9 cellular contexts compared by ENCODE assay signal in the genomic region with DNA sequence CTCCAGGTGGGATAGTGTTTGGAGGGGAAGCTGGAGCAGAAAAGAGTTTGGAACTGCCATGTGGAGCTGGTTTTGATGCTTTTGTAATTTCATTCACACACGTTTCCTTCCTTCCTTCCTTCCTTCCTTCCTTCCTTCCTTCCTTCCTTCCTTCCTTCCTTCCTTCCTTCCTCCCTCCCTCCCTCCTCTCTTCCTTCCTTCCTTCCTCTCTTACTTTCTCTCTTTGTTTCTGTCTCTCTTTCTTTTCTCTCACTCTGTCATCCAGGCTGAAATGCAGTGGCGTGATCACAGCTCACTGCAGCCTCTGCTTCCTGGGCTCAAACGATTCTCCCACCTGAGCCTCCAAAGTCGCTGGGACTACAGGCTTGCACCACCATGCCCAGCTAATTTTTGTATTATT.
"Had no signal": no experiment of that assay in that cellular context is flagged by ENCODE, and none has a peak within 500 bp of the region (broad histone marks: within the 10 kb centered on the region; RNA-seq: fewer than 3 reads in every experiment).

No MANE protein-coding gene starts in this region.

- ATAC-seq: GM23338, HCT116, HepG2 had no signal

- H3K36me3 ChIP-seq: HAP-1 had no signal

- H3K27ac ChIP-seq: HL-60, KMS-11 had no signal

- H3K9me3 ChIP-seq: HAP-1 had no signal

- H3K4me3 ChIP-seq: GM23338, HAP-1 had no signal

- H3K4me1 Mint-ChIP-seq: GM23338, IgD-negative memory B cell had no signal

- H3K9me3 Mint-ChIP-seq: GM23338 had no signal

- H3K4me1 ChIP-seq: HAP-1 had no signal

- DNase-seq: H7, KBM-7 had no signal

- H3K9ac ChIP-seq: KMS-11 had no signal

- H3K36me3 Mint-ChIP-seq: IgD-negative memory B cell had no signal

- H3K27ac Mint-ChIP-seq: GM23338, IgD-negative memory B cell had no signal

- H3K4me3 Mint-ChIP-seq: GM23338, IgD-negative memory B cell had no signal

- H3K27me3 Mint-ChIP-seq: IgD-negative memory B cell had no signal
